Comparison of ENCODE assay signal across 30 cellular contexts in genomic region chr2:204638795-204639194, GRCh38.
"Had no signal": no experiment of that assay in that cellular context is flagged by ENCODE, and none has a peak within 500 bp of the region (broad histone marks: within the 10 kb centered on the region; RNA-seq: fewer than 3 reads in every experiment).

No MANE protein-coding gene starts in this region.

- H3K27ac ChIP-seq: ascending aorta, cardiac muscle cell, WERI-Rb-1 had no signal

- H3K27me3 ChIP-seq: ascending aorta, cardiac muscle cell had no signal

- FAIRE-seq: bronchial epithelial cell, TTC549 had no signal

- DNase-seq: activated CD4-positive, alpha-beta memory T cell treated with anti-CD3 and anti-CD28 coated beads, Interleukin-2, amount 10 ng/mL, durations not matched to agents 7 days and 5 days; activated CD4-positive, alpha-beta T cell treated with anti-CD3 and anti-CD28 coated beads for 1 hour; activated CD4-positive, alpha-beta T cell treated with anti-CD3 and anti-CD28 coated beads for 36 hours; activated CD4-positive, alpha-beta T cell treated with anti-CD3 and anti-CD28 coated beads for 48 hours; activated CD4-positive, alpha-beta T cell treated with anti-CD3 and anti-CD28 coated beads, Interleukin-2, amount 10 ng/mL, durations not matched to agents 7 days and 5 days; activated CD4-positive, alpha-beta T cell treated with anti-CD3 and anti-CD28 coated beads, Interleukin-2, amount 50 U/mL, for 48 hours; activated CD4-positive, CD25-positive, alpha-beta regulatory T cell; activated CD8-positive, alpha-beta memory T cell treated with anti-CD3 and anti-CD28 coated beads for 24 hours; activated CD8-positive, alpha-beta memory T cell treated with anti-CD3 and anti-CD28 coated beads, Interleukin-2, amount 50 U/mL, for 48 hours; activated CD8-positive, alpha-beta T cell treated with anti-CD3 and anti-CD28 coated beads, Interleukin-2, amount 10 ng/mL, durations not matched to agents 7 days and 5 days; activated effector memory CD4-positive, alpha-beta T cell treated with Interleukin-2 at 50 U/mL for 16 hours; activated gamma-delta T cell; activated naive CD4-positive, alpha-beta T cell treated with anti-CD3 and anti-CD28 coated beads, Interleukin-2, amount 10 ng/mL, durations not matched to agents 7 days and 5 days; activated naive CD4-positive, alpha-beta T cell treated with Interleukin-2 at 50 U/mL for 16 hours; activated naive CD8-positive, alpha-beta T cell treated with anti-CD3 and anti-CD28 coated beads, Interleukin-2, amount 10 ng/mL, durations not matched to agents 7 days and 5 days; activated naive CD8-positive, alpha-beta T cell treated with anti-CD3 and anti-CD28 coated beads, Interleukin-2, amount 50 U/mL, for 24 hours; activated T-cell treated with anti-CD3 and anti-CD28 coated beads, Interleukin-2, amount 50 U/mL, for 24 hours; activated T-cell treated with anti-CD3 and anti-CD28 coated beads, Interleukin-2, amount 50 U/mL, for 48 hours; amygdala; anterior cingulate cortex; caudate nucleus; SW 1271; T-helper 1 cell; T-helper 2 cell; T-helper 9 cell; WERI-Rb-1 had no signal

- H3K4me1 ChIP-seq: ascending aorta had no signal

- H3K4me3 ChIP-seq: ascending aorta, cardiac muscle cell had no signal

- H3K36me3 ChIP-seq: ascending aorta, cardiac muscle cell, WERI-Rb-1 had no signal

- H3K9me3 ChIP-seq: ascending aorta had no signal
